ENCODE assay signal across 25 cellular contexts in genomic region chr5:42572313-42572712, GRCh38.
"Had no signal": no experiment of that assay in that cellular context is flagged by ENCODE, and none has a peak within 500 bp of the region (broad histone marks: within the 10 kb centered on the region; RNA-seq: fewer than 3 reads in every experiment).

No MANE protein-coding gene starts in this region.

- H3K27me3 ChIP-seq: SJCRH30 had no signal

- ATAC-seq: activated CD8-positive, alpha-beta memory T cell treated with anti-CD3 and anti-CD28 coated beads, Interleukin-2, amount 10 ng/mL, durations not matched to agents 7 days and 5 days; activated naive CD8-positive, alpha-beta T cell treated with anti-CD3 and anti-CD28 coated beads, Interleukin-2, amount 50 U/mL, for 24 hours; Panc1 had no signal

- DNase-seq: activated CD4-positive, alpha-beta memory T cell treated with anti-CD3 and anti-CD28 coated beads, Interleukin-2, amount 10 ng/mL, durations not matched to agents 7 days and 5 days; activated CD4-positive, alpha-beta T cell treated with anti-CD3 and anti-CD28 coated beads for 1 hour; activated CD4-positive, alpha-beta T cell treated with anti-CD3 and anti-CD28 coated beads for 48 hours; activated CD4-positive, CD25-positive, alpha-beta regulatory T cell; activated CD8-positive, alpha-beta memory T cell treated with anti-CD3 and anti-CD28 coated beads for 24 hours; activated CD8-positive, alpha-beta memory T cell treated with anti-CD3 and anti-CD28 coated beads, Interleukin-2, amount 10 ng/mL, durations not matched to agents 7 days and 5 days; activated CD8-positive, alpha-beta memory T cell treated with anti-CD3 and anti-CD28 coated beads, Interleukin-2, amount 50 U/mL, for 48 hours; activated effector memory CD4-positive, alpha-beta T cell treated with Interleukin-2 at 50 U/mL for 16 hours; activated naive CD4-positive, alpha-beta T cell treated with anti-CD3 and anti-CD28 coated beads, Interleukin-2, amount 10 ng/mL, durations not matched to agents 7 days and 5 days; activated naive CD8-positive, alpha-beta T cell treated with anti-CD3 and anti-CD28 coated beads, Interleukin-2, amount 50 U/mL, for 24 hours; activated T-cell treated with anti-CD3 and anti-CD28 coated beads, Interleukin-2, amount 50 U/mL, for 48 hours; anterior cingulate cortex; Karpas-422; NCI-H1105; NCI-H1417 treated with DMSO at 0.1 percent for 48 hours; NCI-H187 treated with DMSO at 0.1 percent for 48 hours; NCI-H2081; NCI-H345; NCI-H524 treated with DMSO at 0.1 percent for 48 hours; SHP77; SJCRH30; T1000; WERI-Rb-1 had no signal

- H3K27ac ChIP-seq: SJCRH30, SK-N-MC, WERI-Rb-1 had no signal

- H3K4me3 ChIP-seq: SJCRH30, SK-N-MC had no signal

- H3K36me3 ChIP-seq: SJCRH30, WERI-Rb-1 had no signal

- H3K9me3 ChIP-seq: SJCRH30 had no signal
